In the genomic region with DNA sequence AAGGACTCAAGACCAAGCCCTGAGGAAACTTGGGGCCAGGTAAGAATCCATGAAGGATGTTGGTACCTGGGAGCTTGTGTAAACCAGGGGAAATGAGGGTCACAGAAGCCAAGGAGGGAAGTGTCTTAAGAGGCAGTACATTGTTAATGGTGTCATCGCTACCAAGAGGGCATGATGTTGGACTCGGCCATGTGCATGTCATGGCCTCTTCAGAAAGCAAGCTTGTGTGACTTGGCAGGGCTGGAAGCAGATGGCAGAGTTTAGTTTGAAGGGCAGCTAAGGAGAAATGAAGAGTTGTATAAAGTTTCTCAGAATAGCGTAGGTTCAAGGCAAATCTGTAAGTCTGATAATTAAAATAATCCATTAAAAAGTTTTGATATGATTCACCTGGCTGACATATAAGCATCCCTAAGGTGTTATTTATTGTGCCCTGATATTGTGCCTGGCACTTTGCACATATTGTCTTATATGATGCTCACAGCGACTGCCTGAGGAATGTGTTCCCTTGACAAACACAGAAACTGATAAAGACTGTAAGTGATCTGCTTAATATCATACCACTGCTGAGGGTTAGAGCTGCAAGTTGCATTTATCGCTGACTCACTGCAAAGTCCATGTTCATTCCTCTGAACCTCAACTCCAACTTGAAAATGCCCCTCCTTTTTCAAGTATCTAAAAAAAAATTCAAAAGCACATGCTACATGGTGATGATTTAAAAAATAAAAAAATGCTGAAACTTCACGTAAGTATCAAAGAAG, we compare ENCODE assay signal across 20 cellular contexts.
"Had no signal": no experiment of that assay in that cellular context is flagged by ENCODE, and none has a peak within 500 bp of the region (broad histone marks: within the 10 kb centered on the region; RNA-seq: fewer than 3 reads in every experiment).

No MANE protein-coding gene starts in this region.

- H3K36me3 ChIP-seq: colonic mucosa, gastrocnemius medialis, sigmoid colon, stomach, thoracic aorta, vagina had no signal

- H3K9me3 ChIP-seq: colonic mucosa, gastrocnemius medialis, psoas muscle, sigmoid colon, stomach, thoracic aorta, vagina had no signal

- H3K4me3 ChIP-seq: colonic mucosa, gastrocnemius medialis, psoas muscle, sigmoid colon, stomach, thoracic aorta, vagina had no signal

- H3K27ac ChIP-seq: colonic mucosa, gastrocnemius medialis, psoas muscle, sigmoid colon, stomach, thoracic aorta, vagina had no signal

- H3K4me1 ChIP-seq: colonic mucosa, gastrocnemius medialis, psoas muscle, sigmoid colon, stomach, vagina had no signal

- H3K27me3 ChIP-seq: colonic mucosa, gastrocnemius medialis, sigmoid colon, stomach, vagina had no signal

- DNase-seq: activated CD4-positive, alpha-beta T cell treated with anti-CD3 and anti-CD28 coated beads for 1 hour; activated CD4-positive, alpha-beta T cell treated with anti-CD3 and anti-CD28 coated beads, Interleukin-2, amount 50 U/mL, for 48 hours; activated gamma-delta T cell; activated naive CD8-positive, alpha-beta T cell treated with anti-CD3 and anti-CD28 coated beads for 36 hours; activated T-cell treated with anti-CD3 and anti-CD28 coated beads, Interleukin-2, amount 50 U/mL, for 48 hours; aorta; colonic mucosa; effector CD4-positive, alpha-beta T cell; gastrocnemius medialis; hippocampal formation; left colon; occipital lobe; psoas muscle; sigmoid colon; stimulated activated CD4-positive, alpha-beta T cell treated with anti-CD3 and anti-CD28 coated beads, Interleukin-12 subunit alpha, Interleukin-12 subunit beta, amount 100 ng/mL, for 4 hours; stimulated activated CD8-positive, alpha-beta memory T cell treated with anti-CD3 and anti-CD28 coated beads, Interleukin-4, amount 100 ng/mL, for 48 hours; stomach; T-helper 9 cell had no signal

- ATAC-seq: gastrocnemius medialis, left colon, psoas muscle had no signal
